ENCODE assay signal across 20 cellular contexts in the genomic region with DNA sequence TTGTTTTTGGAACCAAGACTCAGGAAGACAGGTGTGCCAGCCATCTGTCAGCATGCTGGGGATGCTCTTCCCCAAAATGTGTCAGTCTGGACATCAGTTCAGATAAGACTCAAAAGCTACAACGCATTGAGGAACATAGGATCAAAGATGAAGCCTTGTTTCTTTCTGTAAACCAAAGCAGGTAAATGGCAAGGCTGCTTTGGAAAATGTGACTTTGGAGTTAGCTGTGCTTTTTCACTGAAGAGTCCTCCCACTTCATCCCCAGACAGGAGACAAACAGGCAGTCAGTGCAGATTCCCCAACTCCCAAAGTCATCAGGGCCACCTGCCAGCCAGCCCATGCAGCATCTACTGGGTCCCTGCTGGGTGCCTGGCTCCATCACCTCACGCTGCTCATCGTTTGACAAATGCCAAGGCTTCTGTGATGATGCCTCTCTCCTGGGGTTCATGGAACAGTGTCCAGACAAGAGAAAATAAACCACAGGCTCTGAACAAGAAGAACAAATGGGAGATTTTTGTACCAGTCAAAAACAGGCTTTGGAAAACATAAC.
"Had no signal": no experiment of that assay in that cellular context is flagged by ENCODE, and none has a peak within 500 bp of the region (broad histone marks: within the 10 kb centered on the region; RNA-seq: fewer than 3 reads in every experiment).

No MANE protein-coding gene starts in this region.

- H3K4me1 ChIP-seq: breast epithelium, heart right ventricle, vagina had no signal

- H3K9me3 Mint-ChIP-seq: activated T-helper 2 cell treated with anti-CD3 and anti-CD28 coated beads, Interferon-gamma antibody, Interleukin-2, Interleukin-4, amounts not matched to agents 10 μg/mL and 5 μg/mL and 100 μg/mL, durations not matched to agents 14 hours and 24 hours and 36 hours; stimulated activated naive B cell treated with anti-CD40 and anti-IgM and Interleukin-4, amounts not matched to agents 10 μg/mL and 1 μg/mL and 100 μg/mL, for 72 hours had no signal

- H3K4me3 ChIP-seq: breast epithelium, heart right ventricle, vagina had no signal

- H3K36me3 Mint-ChIP-seq: activated naive CD8-positive, alpha-beta T cell treated with anti-CD3 and anti-CD28 coated beads for 36 hours; natural killer cell treated with Interleukin-12 subunit alpha and Interleukin-12 subunit beta and Interleukin-15 and Interleukin-18, amount 100 ng/mL, for 72 hours; stimulated activated naive B cell treated with anti-CD40 and anti-IgM and Interleukin-4, amounts not matched to agents 10 μg/mL and 1 μg/mL and 100 μg/mL, for 72 hours; type B pancreatic cell had no signal

- H3K9me3 ChIP-seq: vagina had no signal

- H3K4me1 Mint-ChIP-seq: central memory CD8-positive, alpha-beta T cell had no signal

- H3K36me3 ChIP-seq: breast epithelium, heart right ventricle, vagina had no signal

- ATAC-seq: activated T-cell treated with anti-CD3 and anti-CD28 coated beads, Interleukin-2, amount 50 U/mL, for 4 hours; heart right ventricle; left cardiac atrium; natural killer cell treated with Interleukin-12 subunit alpha and Interleukin-12 subunit beta and Interleukin-15 and Interleukin-18, amount 100 ng/mL, for 72 hours; stimulated activated naive B cell treated with anti-CD40 and anti-IgM and Interleukin-4, amounts not matched to agents 10 μg/mL and 1 μg/mL and 100 μg/mL, for 72 hours had no signal

- H3K27me3 ChIP-seq: breast epithelium, heart right ventricle, vagina had no signal

- H3K27me3 Mint-ChIP-seq: activated naive CD8-positive, alpha-beta T cell treated with anti-CD3 and anti-CD28 coated beads for 36 hours; central memory CD8-positive, alpha-beta T cell; natural killer cell treated with Interleukin-12 subunit alpha and Interleukin-12 subunit beta and Interleukin-15 and Interleukin-18, amount 100 ng/mL, for 72 hours; progenitor cell of endocrine pancreas; stimulated activated naive B cell treated with anti-CD40 and anti-IgM and Interleukin-4, amounts not matched to agents 10 μg/mL and 1 μg/mL and 100 μg/mL, for 72 hours; type B pancreatic cell had no signal

- H3K27ac ChIP-seq: breast epithelium, heart right ventricle, vagina had no signal

- H3K4me3 Mint-ChIP-seq: activated naive CD8-positive, alpha-beta T cell treated with anti-CD3 and anti-CD28 coated beads for 36 hours; activated T-cell treated with anti-CD3 and anti-CD28 coated beads, Interleukin-2, amount 50 U/mL, for 4 hours; central memory CD8-positive, alpha-beta T cell; natural killer cell treated with Interleukin-12 subunit alpha and Interleukin-12 subunit beta and Interleukin-15 and Interleukin-18, amount 100 ng/mL, for 72 hours; stimulated activated naive B cell treated with anti-CD40 and anti-IgM and Interleukin-4, amounts not matched to agents 10 μg/mL and 1 μg/mL and 100 μg/mL, for 72 hours; type B pancreatic cell had no signal

- DNase-seq: activated CD4-positive, alpha-beta T cell treated with anti-CD3 and anti-CD28 coated beads for 4 hours; activated CD4-positive, alpha-beta T cell treated with anti-CD3 and anti-CD28 coated beads, Interleukin-2, amount 50 U/mL, for 48 hours; activated CD4-positive, CD25-positive, alpha-beta regulatory T cell; activated CD8-positive, alpha-beta memory T cell treated with anti-CD3 and anti-CD28 coated beads, Interleukin-2, amount 50 U/mL, for 48 hours; activated naive CD4-positive, alpha-beta T cell; activated naive CD8-positive, alpha-beta T cell treated with anti-CD3 and anti-CD28 coated beads for 36 hours; activated T-cell treated with anti-CD3 and anti-CD28 coated beads, Interleukin-2, amount 50 U/mL, for 4 hours; heart right ventricle; islet precursor cell; left cardiac atrium; stimulated activated CD4-positive, alpha-beta T cell treated with anti-CD3 and anti-CD28 coated beads, Interleukin-2, amount 100 ng/mL, for 48 hours; stimulated activated CD8-positive, alpha-beta memory T cell treated with anti-CD3 and anti-CD28 coated beads, Interleukin-4, amount 100 ng/mL, for 48 hours; stimulated activated naive B cell treated with anti-CD40 and anti-IgM and Interleukin-4, amounts not matched to agents 10 μg/mL and 1 μg/mL and 100 μg/mL, for 72 hours had no signal

- H3K27ac Mint-ChIP-seq: activated naive CD8-positive, alpha-beta T cell treated with anti-CD3 and anti-CD28 coated beads for 36 hours; activated T-helper 2 cell treated with anti-CD3 and anti-CD28 coated beads, Interferon-gamma antibody, Interleukin-2, Interleukin-4, amounts not matched to agents 10 μg/mL and 5 μg/mL and 100 μg/mL, durations not matched to agents 14 hours and 24 hours and 36 hours; natural killer cell treated with Interleukin-12 subunit alpha and Interleukin-12 subunit beta and Interleukin-15 and Interleukin-18, amount 100 ng/mL, for 72 hours; progenitor cell of endocrine pancreas; stimulated activated naive B cell treated with anti-CD40 and anti-IgM and Interleukin-4, amounts not matched to agents 10 μg/mL and 1 μg/mL and 100 μg/mL, for 72 hours; type B pancreatic cell had no signal
